ENCODE assay signal across 9 cellular contexts in genomic region chr13:113216165-113217056, GRCh38. TPM values are rescaled to one million over a fixed set of nuclear protein-coding genes. Genes with fewer than 3 reads are reported as not detected.
DNase-seq lines count a peak whose midpoint lies in the region; ATAC-seq, FAIRE-seq and TF ChIP-seq lines count a peak whose summit lies in the region.
"Had no signal": no experiment of that assay in that cellular context is flagged by ENCODE, and none has a peak within 500 bp of the region (broad histone marks: within the 10 kb centered on the region; RNA-seq: fewer than 3 reads in every experiment).

No MANE protein-coding gene starts in this region.

- H3K36me3 Mint-ChIP-seq in CD8-positive, alpha-beta T cell, result peaks cover 41% of the 10 kb centered on the region

- no peak overlapping the region for H3K27ac ChIP-seq in CD8-positive, alpha-beta T cell (ENCODE audit: low read depth, low read length)
- H3K27ac ChIP-seq in HUES6 (ENCODE audit: low read depth, low read length), result peak overlapping the region; percentile 57
- H3K27ac ChIP-seq in adrenal gland, result peak overlapping the region; percentile 1 to 77 (median 55)

- no peak for TF ChIP-seq CTCF in CD8-positive, alpha-beta T cell (IDR thresholded peaks at IDR 0.05)
- no peak for TF ChIP-seq CTCF in adrenal gland (IDR thresholded peaks at IDR 0.05)

- H3K4me1 ChIP-seq in CD8-positive, alpha-beta T cell (ENCODE audit: insufficient read depth, low read length), result peaks cover 44% of the 10 kb centered on the region
- H3K4me1 ChIP-seq in HUES6 (ENCODE audit: control insufficient read depth, insufficient read depth, low read length) (peaks cover 23% of the 10 kb centered on the region), adrenal gland (replicated peaks in 1 of 2) (peaks cover 16 to 20% of the 10 kb centered on the region in 2 donors)

- no peaks in the 10 kb centered on the region for H3K9me3 Mint-ChIP-seq in CD8-positive, alpha-beta T cell
- H3K9me3 Mint-ChIP-seq: activated naive CD4-positive, alpha-beta T cell treated with anti-CD3 and anti-CD28 coated beads, Interleukin-2, amount 50 U/mL, for 72 hours had no signal

- no peaks in the 10 kb centered on the region for H3K27me3 Mint-ChIP-seq in CD8-positive, alpha-beta T cell (ENCODE audit: low read depth)

- no peak for FAIRE-seq in urothelium cell line (lab: Jason Lieb, UNC)

- H3K4me3 ChIP-seq in CD8-positive, alpha-beta T cell (ENCODE audit: low read depth, low read length), result no peak overlapping the region
- H3K4me3 ChIP-seq in HUES6 (ENCODE audit: low read depth, low read length), result peak overlapping the region; percentile 31; the same call in 1 of the 2 replicates
- peak overlapping the region in 1 of 4 donors; percentile 3 for H3K4me3 ChIP-seq in adrenal gland

- ATAC-seq in CD8-positive, alpha-beta T cell, result no peak

- POLR2A ChIA-PET in CD8-positive, alpha-beta T cell (lab: Charles Lee), result no interaction called here

- H3K27ac Mint-ChIP-seq in CD8-positive, alpha-beta T cell, result peak overlapping the region; percentile 30
- H3K27ac Mint-ChIP-seq: activated naive CD4-positive, alpha-beta T cell treated with anti-CD3 and anti-CD28 coated beads, Interleukin-2, amount 50 U/mL, for 72 hours had no signal

- no peak for DNase-seq in CD8-positive, alpha-beta T cell
- DNase-seq in adrenal gland (peak; percentile 63 to 87 (median 82)), iris pigment epithelial cell (ENCODE audit: low read depth) (peak; percentile 80), urothelium cell line (ENCODE audit: low spot score) (peak; percentile 72), T-helper 9 cell (no peak), KBM-7 (no peak), GM19240 (ENCODE audit: insufficient read length, low spot score) (no peak)

- intact Hi-C loops in CD8-positive, alpha-beta T cell (cut with DNase I, micrococcal nuclease), result no loop called here
- intact Hi-C loops in adrenal gland (cut with DNase I), result no loop called here

- in situ Hi-C loops in KBM-7 (cut with MboI; ENCODE audit: low pct_unique_long_range_greater_than_20kb, low sequenced_read_pairs), result no loop called here

- H3K4me3 Mint-ChIP-seq in CD8-positive, alpha-beta T cell, result no peak overlapping the region

- TF ChIP-seq POLR2A in adrenal gland (IDR thresholded peaks at IDR 0.05), result peak in 1 of 2 donors; percentile 26

- WGBS in adrenal gland, 4 donors, result 36 to 42% (median 39%) methylated on average over 8 of the region's 8 CpGs

- peaks cover 11% of the 10 kb centered on the region for H3K36me3 ChIP-seq in CD8-positive, alpha-beta T cell (ENCODE audit: insufficient read depth, low read length)
- H3K36me3 ChIP-seq in HUES6 (ENCODE audit: control insufficient read depth, insufficient read depth, low read length) (peaks cover 46% of the 10 kb centered on the region), adrenal gland (replicated peaks in 1 of 2) (peaks cover 0 to 17% of the 10 kb centered on the region in 2 donors)

- CTCF ChIA-PET in CD8-positive, alpha-beta T cell (lab: Charles Lee), result no interaction called here

- peaks cover 25% of the 10 kb centered on the region for H3K4me1 Mint-ChIP-seq in CD8-positive, alpha-beta T cell (ENCODE audit: low read depth)

- H3K27me3 ChIP-seq in CD8-positive, alpha-beta T cell (ENCODE audit: insufficient read depth, low read length), result no peaks in the 10 kb centered on the region
- no peaks in the 10 kb centered on the region for H3K27me3 ChIP-seq in HUES6 (ENCODE audit: control insufficient read depth, insufficient read depth, low read length)
- H3K27me3 ChIP-seq in adrenal gland, result no peaks in the 10 kb centered on the region

- H3K9ac ChIP-seq in HUES6 (ENCODE audit: low read length), result peak overlapping the region; percentile 9

- H3K9me3 ChIP-seq in CD8-positive, alpha-beta T cell (ENCODE audit: low read length), result no peaks in the 10 kb centered on the region
- H3K9me3 ChIP-seq in HUES6 (ENCODE audit: control insufficient read depth, insufficient read depth, low read depth, low read length) (no peaks in the 10 kb centered on the region), adrenal gland (replicated peaks in 1 of 3) (no peaks in the 10 kb centered on the region)

RNA-seq across cellular contexts. Expression of gene CUL4A, which starts 7.0 kb away (rescaled TPM):
- total RNA-seq in CD8-positive, alpha-beta T cell, result 10 to 100 TPM; 53.8 to 58.7 TPM
- 10 to 100 TPM; 53.5 to 90.4 (median 58.7) TPM for total RNA-seq in adrenal gland
- polyA plus RNA-seq in adrenal gland, result 10 to 100 TPM; 27.6 to 62.8 (median 40.3) TPM

RNA-seq across cellular contexts. Expression of gene PCID2, which starts 7.9 kb away (rescaled TPM):
- total RNA-seq in CD8-positive, alpha-beta T cell, result 10 to 100 TPM; 30.5 to 34.1 TPM
- total RNA-seq in adrenal gland, result 10 to 100 TPM; 26.4 to 72.9 (median 43.5) TPM
- 10 to 100 TPM; 44.8 to 49.6 (median 47.2) TPM for polyA plus RNA-seq in adrenal gland

RNA-seq across cellular contexts. Expression of gene PROZ, which starts 58.0 kb away (rescaled TPM):
- not detected for total RNA-seq in CD8-positive, alpha-beta T cell
- total RNA-seq in adrenal gland, result not detected
- not detected for polyA plus RNA-seq in adrenal gland

Comparison
In these comparisons a context has a peak if more than half of its experiments do, and no peak if none do; other contexts are left out.
1. DNase-seq: peak in adrenal gland (7 of 7), iris pigment epithelial cell (single experiment) and urothelium cell line (single experiment); none in CD8-positive, alpha-beta T cell (0 of 7), T-helper 9 cell (single experiment), KBM-7 (single experiment) and GM19240 (single experiment).